In genomic region chr2:176127769-176128072, GRCh38 we compare ENCODE assay signal across 16 cellular contexts. TPM values are rescaled to one million over a fixed set of nuclear protein-coding genes. Genes with fewer than 3 reads are reported as not detected.
A peak's percentile ranks its signal among the peaks of the same experiment; 100 is the strongest.
DNase-seq lines count a peak whose midpoint lies in the region; ATAC-seq and TF ChIP-seq lines count a peak whose summit lies in the region.
"Had no signal": no experiment of that assay in that cellular context is flagged by ENCODE, and none has a peak within 500 bp of the region (broad histone marks: within the 10 kb centered on the region; RNA-seq: fewer than 3 reads in every experiment).

No MANE protein-coding gene starts in this region.

- H3K9me3 Mint-ChIP-seq in Caco-2 (ENCODE audit: unreplicated experiment), result no peaks in the 10 kb centered on the region
- H3K9me3 Mint-ChIP-seq in brain, result peaks cover 0 to 10% (median 4%) of the 10 kb centered on the region in 5 experiments
- H3K9me3 Mint-ChIP-seq in nephron progenitor cell, result no peaks in the 10 kb centered on the region
- peaks cover 5 to 29% (median 17%) of the 10 kb centered on the region in 5 donors for H3K9me3 Mint-ChIP-seq in CD8-positive, alpha-beta memory T cell
- H3K9me3 Mint-ChIP-seq: activated T-helper 17 cell treated with anti-CD3 and anti-CD28 coated beads, Interleukin-2, amount 50 U/mL, for 72 hours had no signal

- no peak for ATAC-seq in HG02870 (IDR thresholded peaks at IDR 0.05; ENCODE audit: unreplicated experiment)
- ATAC-seq: activated T-helper 17 cell treated with anti-CD3 and anti-CD28 coated beads, Interleukin-2, amount 50 U/mL, for 72 hours; foreskin keratinocyte had no signal

- H3K4me3 Mint-ChIP-seq in Caco-2 (ENCODE audit: unreplicated experiment) (peak overlapping the region; percentile 66), brain (peak overlapping the region in 4 of 5 experiments; percentile 77 to 88 (median 79)), nephron progenitor cell (peak overlapping the region; percentile 95)
- H3K4me3 Mint-ChIP-seq in CD8-positive, alpha-beta memory T cell, result peak overlapping the region in 2 of 7 donors; percentile 63 to 81

- peaks cover 4% of the 10 kb centered on the region; the same call in 1 of the 2 replicates for H3K36me3 ChIP-seq in ACC112 (ENCODE audit: insufficient read depth, low read length)
- H3K36me3 ChIP-seq in Caco-2 (ENCODE audit: control insufficient read depth, insufficient read depth, low read length), result no peaks in the 10 kb centered on the region
- no peaks in the 10 kb centered on the region for H3K36me3 ChIP-seq in CD8-positive, alpha-beta memory T cell (ENCODE audit: insufficient read depth, low read length)
- H3K36me3 ChIP-seq: BLaER1, left ventricle myocardium inferior, thoracic aorta had no signal

- H3K9me3 ChIP-seq in Caco-2, result no peaks in the 10 kb centered on the region
- no peaks in the 10 kb centered on the region for H3K9me3 ChIP-seq in CD8-positive, alpha-beta memory T cell (ENCODE audit: low read length)
- H3K9me3 ChIP-seq: left ventricle myocardium inferior, thoracic aorta had no signal

- TF ChIP-seq CTCF in Caco-2 (IDR thresholded peaks at IDR 0.05; ENCODE audit: insufficient read depth in 1 of 2, low read depth in 1 of 2, low read length in 1 of 2, severe bottlenecking in 1 of 2, unreplicated experiment in 1 of 2), result no peak
- TF ChIP-seq CTCF in brain (conservative IDR thresholded peaks at IDR 0.05), result no peak
- TF ChIP-seq CTCF in nephron progenitor cell (IDR thresholded peaks at IDR 0.05), result no peak

- BruUV-seq in Caco-2 (replicated peaks; lab: Mats Ljungman, UMichigan), result no TSS peak

- H2AFZ ChIP-seq in ACC112 (ENCODE audit: low read length, unreplicated experiment), result no peak overlapping the region

- CTCF ChIA-PET in Caco-2 (lab: Charles Lee), result interaction anchor here (0.6 to 4.0 kb wide), 2 partner anchors 20 to 328 kb away, joined by 4 to 64 read pairs; no protein-coding TSS in a partner anchor
- CTCF ChIA-PET in CD8-positive, alpha-beta memory T cell (lab: Charles Lee), result interaction anchor here (0.7 to 6.0 kb wide), 25 partner anchors 12 to 1206 kb away, joined by 3 to 79 read pairs (median 6); no protein-coding TSS in a partner anchor

- H3K27ac Mint-ChIP-seq in Caco-2 (ENCODE audit: unreplicated experiment), result no peak overlapping the region
- H3K27ac Mint-ChIP-seq in brain, result peak overlapping the region in 1 of 5 experiments; percentile 89
- H3K27ac Mint-ChIP-seq in nephron progenitor cell, result peak overlapping the region; percentile 100
- peak overlapping the region in 1 of 8 donors; percentile 85 for H3K27ac Mint-ChIP-seq in CD8-positive, alpha-beta memory T cell
- H3K27ac Mint-ChIP-seq: activated T-helper 17 cell treated with anti-CD3 and anti-CD28 coated beads, Interleukin-2, amount 50 U/mL, for 72 hours had no signal

- POLR2A ChIA-PET in Caco-2 (lab: Charles Lee), result no interaction called here
- POLR2A ChIA-PET in CD8-positive, alpha-beta memory T cell (lab: Charles Lee), result interaction anchor here (0.6 kb wide), 2 partner anchors 83 to 544 kb away, joined by 3 read pairs; no protein-coding TSS in a partner anchor

- H3K4me3 ChIP-seq in ACC112 (ENCODE audit: low read depth, low read length) (peak overlapping the region; percentile 79), Caco-2 (ENCODE audit: low read depth, low read length) (no peak overlapping the region)
- H3K4me3 ChIP-seq in CD8-positive, alpha-beta memory T cell (ENCODE audit: low read length), result no peak overlapping the region

- H3K27me3 ChIP-seq in ACC112 (ENCODE audit: insufficient read depth, low read length) (no peaks in the 10 kb centered on the region), Caco-2 (replicated peaks; ENCODE audit: control insufficient read depth, insufficient read depth, low read length) (peaks cover 20% of the 10 kb centered on the region)
- peaks cover 83% of the 10 kb centered on the region for H3K27me3 ChIP-seq in CD8-positive, alpha-beta memory T cell (ENCODE audit: insufficient read depth, low read length, poor library complexity, severe bottlenecking)

- peaks cover 14% of the 10 kb centered on the region for H3K79me2 ChIP-seq in ACC112 (ENCODE audit: control insufficient read depth, insufficient read depth, low read length, unreplicated experiment)

- no peak for DNase-seq in Caco-2
- DNase-seq in nephron progenitor cell, result no peak
- no peak for DNase-seq in CD8-positive, alpha-beta memory T cell
- no peak for DNase-seq in NCI-H345 (lab: John Stamatoyannopoulos, UW)
- DNase-seq: foreskin keratinocyte, NCI-H1092 treated with DMSO at 0.1 percent for 48 hours had no signal

- 0 out of 2 replicates have a peak overlapping the region, but pooled peaks have one; percentile 74 for H3K27ac ChIP-seq in ACC112 (ENCODE audit: low read depth, low read length)
- H3K27ac ChIP-seq in CD8-positive, alpha-beta memory T cell (ENCODE audit: low read depth, low read length), result no peak overlapping the region
- H3K27ac ChIP-seq: BLaER1, foreskin keratinocyte, KMS-11, thoracic aorta had no signal

- H3K4me1 ChIP-seq in ACC112 (ENCODE audit: control insufficient read depth, insufficient read depth, low read length, unreplicated experiment), result peaks cover 13% of the 10 kb centered on the region
- peaks cover 33% of the 10 kb centered on the region for H3K4me1 ChIP-seq in Caco-2
- H3K4me1 ChIP-seq in CD8-positive, alpha-beta memory T cell (ENCODE audit: insufficient read depth, low read length), result peaks cover 20% of the 10 kb centered on the region

- peaks cover 65% of the 10 kb centered on the region for H3K27me3 Mint-ChIP-seq in Caco-2 (ENCODE audit: insufficient read depth, unreplicated experiment)
- H3K27me3 Mint-ChIP-seq in brain, result peaks cover 96% of the 10 kb centered on the region
- peaks cover 5% of the 10 kb centered on the region for H3K27me3 Mint-ChIP-seq in nephron progenitor cell (ENCODE audit: low read depth, poor library complexity)
- peaks cover 79 to 81% of the 10 kb centered on the region in 2 donors for H3K27me3 Mint-ChIP-seq in CD8-positive, alpha-beta memory T cell

- H3K4me1 Mint-ChIP-seq in Caco-2 (ENCODE audit: low read depth, unreplicated experiment), result peaks cover 29% of the 10 kb centered on the region
- peaks cover 44% of the 10 kb centered on the region for H3K4me1 Mint-ChIP-seq in brain
- peaks cover 49% of the 10 kb centered on the region for H3K4me1 Mint-ChIP-seq in nephron progenitor cell
- peaks cover 34 to 55% (median 41%) of the 10 kb centered on the region in 3 donors for H3K4me1 Mint-ChIP-seq in CD8-positive, alpha-beta memory T cell

- intact Hi-C loops in Caco-2 (cut with micrococcal nuclease; ENCODE audit: unreplicated experiment), result loop anchor here (1.0 to 10.0 kb wide), 7 partner anchors 257 to 1019 kb away; no protein-coding TSS in a partner anchor

- no peaks in the 10 kb centered on the region for H3K36me3 Mint-ChIP-seq in Caco-2 (ENCODE audit: insufficient read depth, unreplicated experiment)
- no peaks in the 10 kb centered on the region for H3K36me3 Mint-ChIP-seq in brain
- H3K36me3 Mint-ChIP-seq in nephron progenitor cell (ENCODE audit: low read depth), result peaks cover 22% of the 10 kb centered on the region
- H3K36me3 Mint-ChIP-seq in CD8-positive, alpha-beta memory T cell, result no peaks in the 10 kb centered on the region

RNA-seq across cellular contexts. Expression of gene HOXD8, which starts 1.8 kb away (rescaled TPM):
- not detected in 2 replicates for total RNA-seq in Caco-2 (2022)
- 10.0 TPM for polyA plus RNA-seq in brain (ENCODE audit: insufficient read depth, low read depth, low replicate concordance)
- not detected for total RNA-seq in CD8-positive, alpha-beta memory T cell
- polyA plus RNA-seq in CD8-positive, alpha-beta memory T cell, result not detected
- total RNA-seq: activated T-helper 17 cell treated with anti-CD3 and anti-CD28 coated beads, Interleukin-2, amount 50 U/mL, for 72 hours; cerebellum had no signal

RNA-seq across cellular contexts. Expression of gene HOXD9, which starts 5.2 kb away (rescaled TPM):
- total RNA-seq in Caco-2 (2022), result not detected in 2 replicates
- polyA plus RNA-seq in brain (ENCODE audit: insufficient read depth, low read depth, low replicate concordance), result 8.9 TPM
- not detected for total RNA-seq in CD8-positive, alpha-beta memory T cell
- not detected for polyA plus RNA-seq in CD8-positive, alpha-beta memory T cell
- total RNA-seq: activated T-helper 17 cell treated with anti-CD3 and anti-CD28 coated beads, Interleukin-2, amount 50 U/mL, for 72 hours; cerebellum had no signal

RNA-seq across cellular contexts. Expression of gene HOXD10, which starts 11.1 kb away (rescaled TPM):
- not detected in 2 replicates for total RNA-seq in Caco-2 (2022)
- polyA plus RNA-seq in brain (ENCODE audit: insufficient read depth, low read depth, low replicate concordance), result 17.2 TPM
- not detected for total RNA-seq in CD8-positive, alpha-beta memory T cell
- not detected for polyA plus RNA-seq in CD8-positive, alpha-beta memory T cell
- total RNA-seq: activated T-helper 17 cell treated with anti-CD3 and anti-CD28 coated beads, Interleukin-2, amount 50 U/mL, for 72 hours; cerebellum; foreskin keratinocyte; left ventricle myocardium inferior; SK-MEL-5; thoracic aorta had no signal
- polyA plus RNA-seq: foreskin keratinocyte had no signal

RNA-seq across cellular contexts. Expression of gene HOXD11, which starts 20.6 kb away (rescaled TPM):
- total RNA-seq in Caco-2 (2022), result not detected in 2 replicates
- polyA plus RNA-seq in brain (ENCODE audit: insufficient read depth, low read depth, low replicate concordance), result 5.1 TPM
- total RNA-seq in CD8-positive, alpha-beta memory T cell, result not detected
- polyA plus RNA-seq in CD8-positive, alpha-beta memory T cell, result not detected
- total RNA-seq: activated T-helper 17 cell treated with anti-CD3 and anti-CD28 coated beads, Interleukin-2, amount 50 U/mL, for 72 hours; cerebellum; foreskin keratinocyte; left ventricle myocardium inferior; thoracic aorta had no signal
- polyA plus RNA-seq: foreskin keratinocyte had no signal

RNA-seq across cellular contexts. Expression of gene HOXD4, which starts 23.6 kb away (rescaled TPM):
- total RNA-seq in Caco-2 (2022), result 1.00 and 1.2 TPM in 2 replicates
- not detected for polyA plus RNA-seq in brain (ENCODE audit: insufficient read depth, low read depth, low replicate concordance)
- not detected for total RNA-seq in CD8-positive, alpha-beta memory T cell
- polyA plus RNA-seq in CD8-positive, alpha-beta memory T cell, result not detected
- total RNA-seq: activated T-helper 17 cell treated with anti-CD3 and anti-CD28 coated beads, Interleukin-2, amount 50 U/mL, for 72 hours; cerebellum; left ventricle myocardium inferior had no signal
